1 cellular context compared by ENCODE assay signal in genomic region chr9:127790094-127790855, GRCh38.
TF ChIP-seq lines count a peak whose summit lies in the region.

No MANE protein-coding gene starts in this region.

TF ChIP-seq in GM12878, 131 proteins besides CTCF, POLR2A, EP300 and RAD21:
- no peak for TF ChIP-seq NFYA (IDR thresholded peaks at IDR 0.05; ENCODE audit: borderline replicate concordance, low read depth, low read length)
- TF ChIP-seq SMARCA5 (IDR thresholded peaks at IDR 0.05), result no peak
- TF ChIP-seq HDAC2 (IDR thresholded peaks at IDR 0.05), result no peak
- no peak for TF ChIP-seq EED (IDR thresholded peaks at IDR 0.05; ENCODE audit: low read depth)
- no peak for TF ChIP-seq USF2 (IDR thresholded peaks at IDR 0.05; ENCODE audit: borderline replicate concordance, low read depth, low read length)
- TF ChIP-seq CREM (IDR thresholded peaks at IDR 0.05; ENCODE audit: low read depth), result no peak
- TF ChIP-seq, protein P1, sequence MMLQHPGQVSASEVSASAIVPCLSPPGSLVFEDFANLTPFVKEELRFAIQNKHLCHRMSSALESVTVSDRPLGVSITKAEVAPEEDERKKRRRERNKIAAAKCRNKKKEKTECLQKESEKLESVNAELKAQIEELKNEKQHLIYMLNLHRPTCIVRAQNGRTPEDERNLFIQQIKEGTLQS (IDR thresholded peaks at IDR 0.05; ENCODE audit: borderline replicate concordance, extremely low read depth, low read depth, low read length), result no peak
- no peak for TF ChIP-seq SRF (IDR thresholded peaks at IDR 0.05; ENCODE audit: low read depth in 2 of 2, low read length in 2 of 2)
- no peak for TF ChIP-seq CHD1 (IDR thresholded peaks at IDR 0.05; ENCODE audit: low read depth, low read length)
- TF ChIP-seq RB1 (IDR thresholded peaks at IDR 0.05; ENCODE audit: borderline replicate concordance), result no peak
- no peak for TF ChIP-seq GATAD2B (conservative IDR thresholded peaks at IDR 0.05; ENCODE audit: low read depth)
- no peak for TF ChIP-seq HCFC1 (IDR thresholded peaks at IDR 0.05; ENCODE audit: low read length)
- TF ChIP-seq MYC (IDR thresholded peaks at IDR 0.05; ENCODE audit: insufficient read depth, insufficient read length, insufficient replicate concordance, low read length, severe bottlenecking), result no peak
